ENCODE assay signal across 8 cellular contexts in the genomic region with DNA sequence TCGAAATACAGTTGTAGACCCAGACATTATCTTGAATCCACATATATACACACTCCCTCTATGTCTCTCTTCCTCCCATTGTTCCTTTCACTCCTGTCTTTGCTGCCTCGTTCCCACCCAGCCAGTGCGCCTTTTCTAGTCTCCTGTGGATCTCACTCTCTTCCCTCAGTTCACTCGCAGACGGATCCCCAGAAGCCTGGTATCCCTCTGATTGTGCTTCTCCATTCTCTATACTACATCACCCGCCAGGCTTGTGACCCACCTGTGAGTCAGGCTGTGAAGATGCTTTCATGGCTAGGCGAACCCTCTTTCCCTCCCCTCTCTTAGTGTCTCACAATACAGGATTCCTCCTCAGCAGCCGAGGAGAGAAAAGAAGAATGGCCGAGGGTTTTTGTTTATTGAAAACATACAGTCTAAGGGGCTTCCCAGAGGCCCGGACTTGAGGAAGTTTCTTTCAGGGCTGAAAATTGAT. TPM values are rescaled to one million over a fixed set of nuclear protein-coding genes. Genes with fewer than 3 reads are reported as not detected.
DNase-seq lines count a peak whose midpoint lies in the region; ATAC-seq, FAIRE-seq and TF ChIP-seq lines count a peak whose summit lies in the region.

No MANE protein-coding gene starts in this region.

- no peaks in the 10 kb centered on the region for H3K27me3 Mint-ChIP-seq in CD4-positive, alpha-beta memory T cell
- H3K27me3 Mint-ChIP-seq in astrocyte (ENCODE audit: low read depth, unreplicated experiment) (no peaks in the 10 kb centered on the region), naive B cell (no peaks in the 10 kb centered on the region)

- dilution Hi-C loops in IMR-90 (cut with HindIII; ENCODE audit: low sequenced_read_pairs, unreplicated experiment) = no loop called here

- H2AK9ac ChIP-seq in IMR-90 (replicated peaks; ENCODE audit: low read depth, low read length, poor library complexity) = no peak overlapping the region

- peaks cover 27% of the 10 kb centered on the region for H3K4me1 ChIP-seq in CD4-positive, alpha-beta memory T cell (ENCODE audit: insufficient read depth, low read length)
- H3K4me1 ChIP-seq in IMR-90 (ENCODE audit: control insufficient read depth, insufficient read depth, low read length) (peaks cover 1% of the 10 kb centered on the region), astrocyte (ENCODE audit: insufficient read depth, low read length) (peaks cover 21% of the 10 kb centered on the region)

- no peaks in the 10 kb centered on the region for H3K9me3 Mint-ChIP-seq in CD4-positive, alpha-beta memory T cell
- H3K9me3 Mint-ChIP-seq in astrocyte (ENCODE audit: unreplicated experiment) (no peaks in the 10 kb centered on the region), naive B cell (no peaks in the 10 kb centered on the region)

- POLR2A ChIA-PET in CD4-positive, alpha-beta memory T cell (lab: Charles Lee; ENCODE audit: partially characterized antibody) = interaction anchor here (1.0 to 2.2 kb wide), 4 partner anchors 35 to 60 kb away, joined by 3 to 8 read pairs (median 3); a partner anchor contains a TSS
- POLR2A ChIA-PET in IMR-90 (lab: Charles Lee; ENCODE audit: unreplicated experiment) = no interaction called here

- peaks cover 5% of the 10 kb centered on the region for H3K9me1 ChIP-seq in IMR-90 (ENCODE audit: insufficient read depth, low read length)

- H3K27ac Mint-ChIP-seq in CD4-positive, alpha-beta memory T cell = peak overlapping the region; percentile 39 to 91 (median 77)
- no peak overlapping the region for H3K27ac Mint-ChIP-seq in astrocyte (ENCODE audit: unreplicated experiment)
- peak overlapping the region in 1 of 6 donors; percentile 48 for H3K27ac Mint-ChIP-seq in naive B cell

- CTCF ChIA-PET in CD4-positive, alpha-beta memory T cell (lab: Charles Lee; ENCODE audit: partially characterized antibody) = interaction anchor here (0.6 to 3.3 kb wide), 7 partner anchors 28 to 306 kb away, joined by 3 to 19 read pairs (median 4); a partner anchor contains a TSS
- CTCF ChIA-PET in IMR-90 (lab: Yijun Ruan, JAX) = no interaction called here

- H2BK5ac ChIP-seq in IMR-90 (ENCODE audit: low read depth, low read length, poor library complexity, severe bottlenecking) = no peak overlapping the region

- no peak overlapping the region for H4K8ac ChIP-seq in IMR-90 (ENCODE audit: low read depth in 2 of 2, low read length in 2 of 2)

- no peak for FAIRE-seq in astrocyte (lab: Jason Lieb, UNC)
- FAIRE-seq in H54 (lab: Jason Lieb, UNC) = no peak

- no peak overlapping the region for H3K18ac ChIP-seq in IMR-90 (ENCODE audit: low read depth, low read length)

- H3K4me1 Mint-ChIP-seq in CD4-positive, alpha-beta memory T cell = peaks cover 14 to 29% (median 21%) of the 10 kb centered on the region in 4 donors
- H3K4me1 Mint-ChIP-seq in astrocyte (ENCODE audit: low read depth, unreplicated experiment) = peaks cover 11% of the 10 kb centered on the region
- H3K4me1 Mint-ChIP-seq in naive B cell = peaks cover 19 to 26% (median 24%) of the 10 kb centered on the region in 3 donors

- H2AFZ ChIP-seq in IMR-90 (replicated peaks; ENCODE audit: low read length, poor library complexity) (no peak overlapping the region), astrocyte (ENCODE audit: low read depth, low read length) (no peak overlapping the region)

- H3K14ac ChIP-seq in IMR-90 (replicated peaks; ENCODE audit: low read depth, low read length) = no peak overlapping the region

- H4K91ac ChIP-seq in IMR-90 (ENCODE audit: insufficient read depth, low read depth, low read length) = no peak overlapping the region

- in situ Hi-C loops in IMR-90 (cut with MboI; ENCODE audit: low sequenced_read_pairs) = loop anchor here (5.0 kb wide), 1 partner anchor 39 kb away; no protein-coding TSS in a partner anchor

- no peaks in the 10 kb centered on the region for H3K79me2 ChIP-seq in astrocyte (ENCODE audit: insufficient read depth, low read length)

- ATAC-seq in IMR-90 (ENCODE audit: low read depth) = no peak
- no peak for ATAC-seq in naive B cell (ENCODE audit: low read depth in 2 of 2)

- 50% methylated on average over 4 of the region's 10 CpGs; no CpG with 5 or more reads in 1 of the 2 experiments for WGBS in IMR-90 (ENCODE audit: extremely low coverage in 2 of 2, insufficient read length in 1 of 2), 2 experiments

- intact Hi-C loops in CD4-positive, alpha-beta memory T cell (cut with micrococcal nuclease) = loop anchor here (5.0 to 10.0 kb wide), 2 partner anchors 36 to 286 kb away; a partner anchor contains a TSS
- intact Hi-C loops in IMR-90 (cut with micrococcal nuclease) = loop anchor here (5.0 kb wide), 1 partner anchor 314 kb away; no protein-coding TSS in a partner anchor

- no peak for TF ChIP-seq RAD21 in IMR-90 (IDR thresholded peaks at IDR 0.05; ENCODE audit: low read length)

- H3K79me1 ChIP-seq in IMR-90 (ENCODE audit: low read depth in 1 of 2, low read length in 2 of 2) = peaks cover 0 to 12% of the 10 kb centered on the region in 2 experiments; a peak in 2 of 4 replicates

- H3K9ac ChIP-seq in IMR-90 (ENCODE audit: low read depth, low read length) (no peak overlapping the region), astrocyte (ENCODE audit: low read length) (no peak overlapping the region)

- H3K36me3 ChIP-seq in CD4-positive, alpha-beta memory T cell (ENCODE audit: insufficient read depth, low read length) = no peaks in the 10 kb centered on the region
- H3K36me3 ChIP-seq in IMR-90 (ENCODE audit: control insufficient read depth, insufficient read depth, low read length) (no peaks in the 10 kb centered on the region), astrocyte (ENCODE audit: insufficient read depth, low read length) (no peaks in the 10 kb centered on the region)

- no peak for TF ChIP-seq CTCF in IMR-90 (conservative IDR thresholded peaks at IDR 0.05; ENCODE audit: low read depth, low read length)
- TF ChIP-seq CTCF in astrocyte (IDR thresholded peaks at IDR 0.05; ENCODE audit: insufficient read depth, low read depth, low read length) = no peak

- no peak overlapping the region for H3K23ac ChIP-seq in IMR-90 (ENCODE audit: low read depth, low read length)

- BruUV-seq in IMR-90 (replicated peaks; lab: Mats Ljungman, UMichigan) = no TSS peak

- no peak overlapping the region for H2BK15ac ChIP-seq in IMR-90 (ENCODE audit: low read depth, low read length)

- H3K4me2 ChIP-seq in IMR-90 (ENCODE audit: low read depth, low read length) = peak overlapping the region; percentile 23; the same call in 1 of the 2 replicates
- H3K4me2 ChIP-seq in astrocyte (ENCODE audit: low read length) = peak overlapping the region; percentile 98

- H4K20me1 ChIP-seq in IMR-90 (ENCODE audit: insufficient read depth, low read length) (no peaks in the 10 kb centered on the region; the same call in 1 of the 2 replicates), astrocyte (ENCODE audit: insufficient read depth, low read length) (peaks cover 5% of the 10 kb centered on the region)

- no peak overlapping the region for H4K5ac ChIP-seq in IMR-90 (ENCODE audit: low read depth, low read length)

- H3K4me3 ChIP-seq in CD4-positive, alpha-beta memory T cell (ENCODE audit: low read length in 2 of 2) = no peak overlapping the region
- H3K4me3 ChIP-seq in IMR-90 (ENCODE audit: insufficient read depth, low read depth, low read length) = no peak overlapping the region
- no peak overlapping the region for H3K4me3 ChIP-seq in astrocyte (ENCODE audit: insufficient read depth, low read depth, low read length)

- H3K4ac ChIP-seq in IMR-90 (ENCODE audit: low read depth, low read length) = no peak overlapping the region

- no peaks in the 10 kb centered on the region for H3K36me3 Mint-ChIP-seq in CD4-positive, alpha-beta memory T cell
- peaks cover 2% of the 10 kb centered on the region for H3K36me3 Mint-ChIP-seq in astrocyte (ENCODE audit: low read depth, unreplicated experiment)
- H3K36me3 Mint-ChIP-seq in naive B cell = no peaks in the 10 kb centered on the region

- H2AK5ac ChIP-seq in IMR-90 (ENCODE audit: low read depth, low read length) = no peak overlapping the region

- no peaks in the 10 kb centered on the region for H3K9me3 ChIP-seq in CD4-positive, alpha-beta memory T cell (ENCODE audit: control insufficient read depth in 1 of 2, low read length in 2 of 2)
- H3K9me3 ChIP-seq in IMR-90 (ENCODE audit: control insufficient read depth, insufficient read depth, low read length) (no peaks in the 10 kb centered on the region), astrocyte (ENCODE audit: insufficient read depth, low read depth, low read length) (no peaks in the 10 kb centered on the region)

- H3K27me3 ChIP-seq in CD4-positive, alpha-beta memory T cell (ENCODE audit: insufficient read depth, low read length) = no peaks in the 10 kb centered on the region
- H3K27me3 ChIP-seq in IMR-90 (ENCODE audit: control insufficient read depth, insufficient read depth, low read length) (no peaks in the 10 kb centered on the region), astrocyte (ENCODE audit: insufficient read depth, low read length) (no peaks in the 10 kb centered on the region)

- no peak for DNase-seq in CD4-positive, alpha-beta memory T cell
- DNase-seq in IMR-90 (peak; percentile 14), astrocyte (ENCODE audit: low read depth) (no peak), naive B cell (no peak), H54 (ENCODE audit: insufficient read length, low spot score) (no peak), NCI-H146 treated with DMSO at 0.1 percent for 48 hours (lab: John Stamatoyannopoulos, UW; ENCODE audit: unreplicated experiment) (no peak), SKM-1 treated with dmso at 0.1 percent for 144 hours (lab: John Stamatoyannopoulos, UW; ENCODE audit: unreplicated experiment) (no peak), hepatic stellate cell (ENCODE audit: low spot score) (no peak)

- H3K56ac ChIP-seq in IMR-90 (ENCODE audit: extremely low read depth, insufficient read depth, low read length) = no peak overlapping the region

- no peak overlapping the region for H2BK20ac ChIP-seq in IMR-90 (ENCODE audit: low read depth, low read length)

- H3K4me3 Mint-ChIP-seq in CD4-positive, alpha-beta memory T cell = peak overlapping the region in 7 of 8 donors; percentile 56 to 86 (median 78)
- H3K4me3 Mint-ChIP-seq in astrocyte (ENCODE audit: unreplicated experiment) (peak overlapping the region; percentile 79), naive B cell (peak overlapping the region in 7 of 8 donors; percentile 17 to 90 (median 77))

- H3K27ac ChIP-seq in CD4-positive, alpha-beta memory T cell (ENCODE audit: low read depth, low read length) = peak overlapping the region; percentile 10
- H3K27ac ChIP-seq in IMR-90 (ENCODE audit: insufficient read depth, low read length) = no peak overlapping the region
- H3K27ac ChIP-seq in astrocyte (ENCODE audit: low read depth, low read length) = no peak overlapping the region

- TF ChIP-seq POLR2A in IMR-90 (IDR thresholded peaks at IDR 0.05; ENCODE audit: low read depth, low read length) (no peak), H54 (IDR thresholded peaks at IDR 0.05; ENCODE audit: low read depth, low read length) (no peak)

- H2BK120ac ChIP-seq in IMR-90 (ENCODE audit: low read depth, low read length) = no peak overlapping the region

RNA-seq across cellular contexts. Expression of a gene that starts 1.5 kb away (rescaled TPM):
- 1 to 10 TPM; 4.9 to 5.3 TPM for total RNA-seq in CD4-positive, alpha-beta memory T cell
- polyA plus RNA-seq in CD4-positive, alpha-beta memory T cell = under 1 TPM; 0.10 to 0.41 TPM
- 0.36 and 0.83 TPM in 2 replicates for total RNA-seq in IMR-90 (2012; rRNA removed)
- polyA plus RNA-seq in IMR-90 (2012; rRNA removed) = 2.7 and 2.9 TPM in 2 replicates
- polyA plus RNA-seq in IMR-90 (2012; cell fraction: cytosol; rRNA removed) = 0.88 and 1.4 TPM in 2 replicates
- polyA plus RNA-seq in IMR-90 (2012; cell fraction: nucleus; rRNA removed; ENCODE audit: low replicate concordance) = 20.7 and 30.0 TPM in 2 replicates
- total RNA-seq in astrocyte = 3.4 and 3.6 TPM in 2 replicates
- polyA plus RNA-seq in naive B cell (ENCODE audit: low read depth in 6 of 6) = under 1 TPM in 2 of 6 donors, not detected in 4; 0.08 to 0.33 TPM

RNA-seq across cellular contexts. Expression of a gene that starts 5.4 kb away (rescaled TPM):
- total RNA-seq in CD4-positive, alpha-beta memory T cell = 100 to 1,000 TPM; 123 to 126 TPM
- 10 to 100 TPM; 11.4 to 21.5 TPM for polyA plus RNA-seq in CD4-positive, alpha-beta memory T cell
- total RNA-seq in IMR-90 (2012; rRNA removed) = 19.2 and 19.7 TPM in 2 replicates
- polyA plus RNA-seq in IMR-90 (2012; rRNA removed) = 53.0 and 61.2 TPM in 2 replicates
- 18.2 and 18.6 TPM in 2 replicates for polyA plus RNA-seq in IMR-90 (2012; cell fraction: cytosol; rRNA removed)
- 460 and 576 TPM in 2 replicates for polyA plus RNA-seq in IMR-90 (2012; cell fraction: nucleus; rRNA removed; ENCODE audit: low replicate concordance)
- 31.7 and 36.1 TPM in 2 replicates for total RNA-seq in astrocyte
- 10 to 100 TPM; 11.6 to 28.2 (median 18.1) TPM for polyA plus RNA-seq in naive B cell (ENCODE audit: low read depth in 6 of 6)

RNA-seq across cellular contexts. Expression of a gene that starts 16.6 kb away (rescaled TPM):
- total RNA-seq in CD4-positive, alpha-beta memory T cell = 100 to 1,000 TPM in 1 of 2 experiments, 10 to 100 TPM in 1; 94.4 to 101 TPM
- 100 to 1,000 TPM; 132 to 160 TPM for polyA plus RNA-seq in CD4-positive, alpha-beta memory T cell
- total RNA-seq in IMR-90 (2012; rRNA removed) (29.2 and 30.5 TPM in 2 replicates), astrocyte (68.9 and 70.3 TPM in 2 replicates)
- polyA plus RNA-seq in IMR-90 (2012; rRNA removed) (118 and 144 TPM in 2 replicates), naive B cell (ENCODE audit: low read depth in 6 of 6) (100 to 1,000 TPM; 100 to 142 (median 125) TPM)
- polyA plus RNA-seq in IMR-90 (2012; cell fraction: cytosol; rRNA removed) = 94.3 and 130 TPM in 2 replicates
- polyA plus RNA-seq in IMR-90 (2012; cell fraction: nucleus; rRNA removed; ENCODE audit: low replicate concordance) = 56.4 and 72.7 TPM in 2 replicates

RNA-seq across cellular contexts. Expression of a gene that starts 22.5 kb away (rescaled TPM):
- total RNA-seq in CD4-positive, alpha-beta memory T cell = not detected
- polyA plus RNA-seq in CD4-positive, alpha-beta memory T cell = not detected
- total RNA-seq in IMR-90 (2012; rRNA removed) = not detected in 2 replicates
- polyA plus RNA-seq in IMR-90 (2012; rRNA removed) = 0.03 TPM in 1 of 2 replicates, not detected in the other
- polyA plus RNA-seq in IMR-90 (2012; cell fraction: cytosol; rRNA removed) = not detected in 2 replicates
- 0.03 and 0.05 TPM in 2 replicates for polyA plus RNA-seq in IMR-90 (2012; cell fraction: nucleus; rRNA removed; ENCODE audit: low replicate concordance)
- not detected in 2 replicates for total RNA-seq in astrocyte
- not detected for polyA plus RNA-seq in naive B cell (ENCODE audit: low read depth in 6 of 6)

RNA-seq across cellular contexts. Expression of a gene that starts 23.4 kb away (rescaled TPM):
- 10 to 100 TPM; 10.5 to 12.2 TPM for total RNA-seq in CD4-positive, alpha-beta memory T cell
- polyA plus RNA-seq in CD4-positive, alpha-beta memory T cell = 1 to 10 TPM in 1 of 2 donors, under 1 TPM in 1; 0.50 to 1.8 TPM
- total RNA-seq in IMR-90 (2012; rRNA removed) (1.4 TPM in 2 replicates), astrocyte (51.1 and 51.7 TPM in 2 replicates)
- polyA plus RNA-seq in IMR-90 (2012; rRNA removed) (23.8 and 27.9 TPM in 2 replicates), naive B cell (ENCODE audit: low read depth in 6 of 6) (1 to 10 TPM in 3 of 6 donors, under 1 TPM in 3; 0.54 to 1.7 (median 1.2) TPM)
- 29.9 and 30.1 TPM in 2 replicates for polyA plus RNA-seq in IMR-90 (2012; cell fraction: cytosol; rRNA removed)
- polyA plus RNA-seq in IMR-90 (2012; cell fraction: nucleus; rRNA removed; ENCODE audit: low replicate concordance) = 26.6 and 65.5 TPM in 2 replicates
